ENCODE assay signal across 16 cellular contexts in the genomic region with DNA sequence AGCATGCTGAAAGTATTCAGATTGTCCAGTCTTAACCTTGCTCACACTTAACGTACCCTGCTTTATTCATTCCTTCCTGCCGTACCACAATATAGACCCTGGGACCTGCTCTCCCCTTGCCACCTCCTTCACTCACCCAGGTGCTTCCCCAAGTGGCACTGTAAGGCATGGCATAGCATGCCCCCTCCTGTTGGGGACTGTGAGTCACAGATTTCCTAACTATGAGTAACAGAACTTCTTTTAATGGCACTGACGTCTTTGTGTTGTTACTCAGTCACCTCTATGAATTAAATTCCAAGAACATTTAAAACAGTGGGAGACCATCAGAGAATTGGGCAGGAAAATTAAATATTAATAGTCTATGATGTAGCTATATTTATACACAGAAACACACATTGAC.
DNase-seq lines count a peak whose midpoint lies in the region; ATAC-seq and TF ChIP-seq lines count a peak whose summit lies in the region.
"Had no signal": no experiment of that assay in that cellular context is flagged by ENCODE, and none has a peak within 500 bp of the region (broad histone marks: within the 10 kb centered on the region; RNA-seq: fewer than 3 reads in every experiment).

No MANE protein-coding gene starts in this region.

- no peak for ATAC-seq in GM19328 (IDR thresholded peaks at IDR 0.05; ENCODE audit: unreplicated experiment)
- ATAC-seq: naive thymus-derived CD8-positive, alpha-beta T cell had no signal

- TF ChIP-seq EP300 in ovary (IDR thresholded peaks at IDR 0.05) = no peak

- no peak for TF ChIP-seq CTCF in fibroblast of mammary gland (conservative IDR thresholded peaks at IDR 0.05; ENCODE audit: control insufficient read depth, insufficient read depth, low read depth, low read length)
- TF ChIP-seq CTCF in ovary (IDR thresholded peaks at IDR 0.05) = no peak

- TF ChIP-seq POLR2A in ovary (IDR thresholded peaks at IDR 0.05) = no peak

- H3K4me3 ChIP-seq in fibroblast of mammary gland (ENCODE audit: control insufficient read depth, low read depth, low read length) (no peak overlapping the region), ovary (no peak overlapping the region)
- H3K4me3 ChIP-seq: PC-9, smooth muscle cell, thoracic aorta had no signal

- DNase-seq in HT-29 (ENCODE audit: low spot score) = peak; percentile 11
- DNase-seq in RPMI8226 = peak; percentile 12
- DNase-seq in fibroblast of mammary gland (ENCODE audit: low read depth) = peak; percentile 8
- DNase-seq in NCI-H345 treated with DMSO at 0.1 percent for 48 hours (lab: John Stamatoyannopoulos, UW; ENCODE audit: unreplicated experiment) = no peak
- DNase-seq in NCI-H524 (lab: John Stamatoyannopoulos, UW) = no peak
- no peak for DNase-seq in ovary
- DNase-seq: DMS153; foreskin fibroblast; naive thymus-derived CD8-positive, alpha-beta T cell; NCI-H187; PC-9; WERI-Rb-1 had no signal

- no peak overlapping the region for H3K27ac ChIP-seq in ovary
- H3K27ac ChIP-seq: HL-60, PC-9, thoracic aorta, WERI-Rb-1 had no signal

- no peaks in the 10 kb centered on the region for H3K27me3 ChIP-seq in ovary

- H3K36me3 ChIP-seq in ovary = no peaks in the 10 kb centered on the region
- H3K36me3 ChIP-seq: thoracic aorta, WERI-Rb-1 had no signal

- H3K4me1 ChIP-seq in ovary (ENCODE audit: insufficient read depth) = no peaks in the 10 kb centered on the region

- intact Hi-C loops in ovary (cut with DNase I) = no loop called here

- 78 to 86% (median 83%) methylated on average over 3 of the region's 3 CpGs for WGBS in ovary, 3 donors

- H3K9me3 ChIP-seq in ovary = no peaks in the 10 kb centered on the region
- H3K9me3 ChIP-seq: thoracic aorta had no signal

Comparison
In these comparisons a context has a peak if more than half of its experiments do, and no peak if none do; other contexts are left out.
1. DNase-seq: peak in HT-29 (single experiment), RPMI8226 (single experiment) and fibroblast of mammary gland (single experiment); none in NCI-H345 treated with DMSO at 0.1 percent for 48 hours (single experiment), NCI-H524 (0 of 2) and ovary (0 of 5).